Comparison of ENCODE assay signal across 1 cellular context in the genomic region with DNA sequence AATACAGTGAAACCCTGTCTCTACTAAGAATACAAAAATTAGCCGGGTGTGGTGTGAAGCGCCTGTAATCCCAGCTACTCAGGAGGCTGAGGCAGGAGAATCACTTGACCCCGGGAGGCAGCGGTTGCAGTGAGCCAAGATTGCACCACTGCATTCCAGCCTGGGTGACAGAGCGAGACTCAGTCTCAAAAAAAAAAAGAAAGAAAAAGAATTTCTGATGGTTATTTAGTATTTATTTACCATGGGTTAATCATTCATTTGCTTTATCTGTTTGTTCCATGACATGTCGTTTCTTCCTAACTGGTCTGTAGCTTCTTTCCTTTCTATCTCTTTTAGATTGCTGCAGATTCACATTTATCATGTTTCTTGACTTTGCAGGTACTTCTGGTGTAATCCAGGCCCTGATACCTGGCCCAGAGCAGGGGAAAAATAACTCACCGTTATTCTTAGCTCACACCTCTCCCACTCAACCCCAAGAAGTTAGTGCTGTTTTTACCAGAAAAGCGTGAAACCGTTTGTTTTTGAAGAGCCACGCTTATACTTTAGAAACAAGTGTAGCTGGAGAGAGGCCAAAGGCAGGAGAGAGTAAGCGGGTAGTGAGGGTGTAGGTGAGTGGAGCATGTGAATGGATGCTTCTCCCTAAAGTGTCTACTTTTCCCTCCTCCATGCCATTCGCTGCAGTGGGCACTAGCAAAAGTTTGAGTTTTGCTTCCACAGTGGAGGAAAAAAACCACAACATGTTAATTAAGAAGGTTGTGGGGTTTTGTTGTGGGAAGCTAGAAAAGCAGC.
TF ChIP-seq lines count a peak whose summit lies in the region.

No MANE protein-coding gene starts in this region.

TF ChIP-seq in HepG2, 621 proteins besides CTCF, POLR2A, EP300 and RAD21 (continued from another document and continues in another):
- TF ChIP-seq, protein P1, sequence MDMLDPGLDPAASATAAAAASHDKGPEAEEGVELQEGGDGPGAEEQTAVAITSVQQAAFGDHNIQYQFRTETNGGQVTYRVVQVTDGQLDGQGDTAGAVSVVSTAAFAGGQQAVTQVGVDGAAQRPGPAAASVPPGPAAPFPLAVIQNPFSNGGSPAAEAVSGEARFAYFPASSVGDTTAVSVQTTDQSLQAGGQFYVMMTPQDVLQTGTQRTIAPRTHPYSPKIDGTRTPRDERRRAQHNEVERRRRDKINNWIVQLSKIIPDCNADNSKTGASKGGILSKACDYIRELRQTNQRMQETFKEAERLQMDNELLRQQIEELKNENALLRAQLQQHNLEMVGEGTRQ (IDR thresholded peaks at IDR 0.05; ENCODE audit: low read depth, low read length) = no peak
- TF ChIP-seq, protein P1 (CRISPR knock-in tag; IDR thresholded peaks at IDR 0.05; ENCODE audit: borderline replicate concordance) = no peak
- TF ChIP-seq KDM3A (CRISPR knock-in tag; IDR thresholded peaks at IDR 0.05; ENCODE audit: low read depth) (no peak), ARNTL (CRISPR knock-in tag; IDR thresholded peaks at IDR 0.05) (no peak), ZNF282 (IDR thresholded peaks at IDR 0.05; ENCODE audit: partially characterized antibody) (no peak), NFYC (CRISPR knock-in tag; IDR thresholded peaks at IDR 0.05) (no peak), SAP130 (CRISPR knock-in tag; IDR thresholded peaks at IDR 0.05; ENCODE audit: low read depth) (peak; percentile 14; the same call in 1 of the 2 replicates), EEA1 (CRISPR knock-in tag; IDR thresholded peaks at IDR 0.05; ENCODE audit: borderline replicate concordance) (no peak), SMARCC2 (IDR thresholded peaks at IDR 0.05) (no peak), HNRNPK (IDR thresholded peaks at IDR 0.05; ENCODE audit: low read depth, low read length, poor library complexity, severe bottlenecking) (no peak), SRSF4 (IDR thresholded peaks at IDR 0.05; ENCODE audit: low read depth, low read length, poor library complexity, severe bottlenecking) (no peak), HNRNPL (IDR thresholded peaks at IDR 0.05; ENCODE audit: low read depth, low read length) (no peak), ZNF547 (CRISPR knock-in tag; IDR thresholded peaks at IDR 0.05) (no peak), ZNF839 (CRISPR knock-in tag; IDR thresholded peaks at IDR 0.05; ENCODE audit: borderline replicate concordance) (no peak), HDAC2 (CRISPR knock-in tag; IDR thresholded peaks at IDR 0.05) (peak; percentile 24; the same call in 1 of the 2 replicates), ZFP36L1 (CRISPR knock-in tag; IDR thresholded peaks at IDR 0.05) (no peak), ZNF160 (CRISPR knock-in tag; IDR thresholded peaks at IDR 0.05) (no peak), SNAI1 (CRISPR knock-in tag; IDR thresholded peaks at IDR 0.05; ENCODE audit: borderline replicate concordance) (no peak), ZNF614 (CRISPR knock-in tag; IDR thresholded peaks at IDR 0.05; ENCODE audit: borderline replicate concordance) (0 out of 2 replicates have a peak, but pooled peaks have one; percentile 31), RFXAP (CRISPR knock-in tag; IDR thresholded peaks at IDR 0.05; ENCODE audit: borderline replicate concordance) (no peak), TGIF2 (CRISPR knock-in tag; IDR thresholded peaks at IDR 0.05) (no peak), ZNF563 (CRISPR knock-in tag; IDR thresholded peaks at IDR 0.05) (no peak), NFE2L1 (CRISPR knock-in tag; IDR thresholded peaks at IDR 0.05; ENCODE audit: borderline replicate concordance) (no peak), ZNF331 (CRISPR knock-in tag; IDR thresholded peaks at IDR 0.05) (no peak), RXRA (CRISPR knock-in tag; IDR thresholded peaks at IDR 0.05) (peak; percentile 41; the same call in 1 of the 2 replicates)
- TF ChIP-seq, protein P2, sequence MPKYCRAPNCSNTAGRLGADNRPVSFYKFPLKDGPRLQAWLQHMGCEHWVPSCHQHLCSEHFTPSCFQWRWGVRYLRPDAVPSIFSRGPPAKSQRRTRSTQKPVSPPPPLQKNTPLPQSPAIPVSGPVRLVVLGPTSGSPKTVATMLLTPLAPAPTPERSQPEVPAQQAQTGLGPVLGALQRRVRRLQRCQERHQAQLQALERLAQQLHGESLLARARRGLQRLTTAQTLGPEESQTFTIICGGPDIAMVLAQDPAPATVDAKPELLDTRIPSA (CRISPR knock-in tag; IDR thresholded peaks at IDR 0.05; ENCODE audit: borderline replicate concordance) = no peak
- TF ChIP-seq, protein P3, sequence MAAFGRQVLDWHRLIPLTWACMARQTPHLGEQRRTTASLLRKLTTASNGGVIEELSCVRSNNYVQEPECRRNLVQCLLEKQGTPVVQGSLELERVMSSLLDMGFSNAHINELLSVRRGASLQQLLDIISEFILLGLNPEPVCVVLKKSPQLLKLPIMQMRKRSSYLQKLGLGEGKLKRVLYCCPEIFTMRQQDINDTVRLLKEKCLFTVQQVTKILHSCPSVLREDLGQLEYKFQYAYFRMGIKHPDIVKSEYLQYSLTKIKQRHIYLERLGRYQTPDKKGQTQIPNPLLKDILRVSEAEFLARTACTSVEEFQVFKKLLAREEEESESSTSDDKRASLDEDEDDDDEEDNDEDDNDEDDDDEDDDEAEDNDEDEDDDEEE (CRISPR knock-in tag; IDR thresholded peaks at IDR 0.05) = no peak
- TF ChIP-seq, protein P4, sequence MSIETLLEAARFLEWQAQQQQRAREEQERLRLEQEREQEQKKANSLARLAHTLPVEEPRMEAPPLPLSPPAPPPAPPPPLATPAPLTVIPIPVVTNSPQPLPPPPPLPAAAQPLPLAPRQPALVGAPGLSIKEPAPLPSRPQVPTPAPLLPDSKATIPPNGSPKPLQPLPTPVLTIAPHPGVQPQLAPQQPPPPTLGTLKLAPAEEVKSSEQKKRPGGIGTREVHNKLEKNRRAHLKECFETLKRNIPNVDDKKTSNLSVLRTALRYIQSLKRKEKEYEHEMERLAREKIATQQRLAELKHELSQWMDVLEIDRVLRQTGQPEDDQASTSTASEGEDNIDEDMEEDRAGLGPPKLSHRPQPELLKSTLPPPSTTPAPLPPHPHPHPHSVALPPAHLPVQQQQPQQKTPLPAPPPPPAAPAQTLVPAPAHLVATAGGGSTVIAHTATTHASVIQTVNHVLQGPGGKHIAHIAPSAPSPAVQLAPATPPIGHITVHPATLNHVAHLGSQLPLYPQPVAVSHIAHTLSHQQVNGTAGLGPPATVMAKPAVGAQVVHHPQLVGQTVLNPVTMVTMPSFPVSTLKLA (IDR thresholded peaks at IDR 0.05) = no peak
- TF ChIP-seq, protein P5, sequence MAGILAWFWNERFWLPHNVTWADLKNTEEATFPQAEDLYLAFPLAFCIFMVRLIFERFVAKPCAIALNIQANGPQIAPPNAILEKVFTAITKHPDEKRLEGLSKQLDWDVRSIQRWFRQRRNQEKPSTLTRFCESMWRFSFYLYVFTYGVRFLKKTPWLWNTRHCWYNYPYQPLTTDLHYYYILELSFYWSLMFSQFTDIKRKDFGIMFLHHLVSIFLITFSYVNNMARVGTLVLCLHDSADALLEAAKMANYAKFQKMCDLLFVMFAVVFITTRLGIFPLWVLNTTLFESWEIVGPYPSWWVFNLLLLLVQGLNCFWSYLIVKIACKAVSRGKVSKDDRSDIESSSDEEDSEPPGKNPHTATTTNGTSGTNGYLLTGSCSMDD (CRISPR knock-in tag; IDR thresholded peaks at IDR 0.05) = no peak
- TF ChIP-seq, protein P6, sequence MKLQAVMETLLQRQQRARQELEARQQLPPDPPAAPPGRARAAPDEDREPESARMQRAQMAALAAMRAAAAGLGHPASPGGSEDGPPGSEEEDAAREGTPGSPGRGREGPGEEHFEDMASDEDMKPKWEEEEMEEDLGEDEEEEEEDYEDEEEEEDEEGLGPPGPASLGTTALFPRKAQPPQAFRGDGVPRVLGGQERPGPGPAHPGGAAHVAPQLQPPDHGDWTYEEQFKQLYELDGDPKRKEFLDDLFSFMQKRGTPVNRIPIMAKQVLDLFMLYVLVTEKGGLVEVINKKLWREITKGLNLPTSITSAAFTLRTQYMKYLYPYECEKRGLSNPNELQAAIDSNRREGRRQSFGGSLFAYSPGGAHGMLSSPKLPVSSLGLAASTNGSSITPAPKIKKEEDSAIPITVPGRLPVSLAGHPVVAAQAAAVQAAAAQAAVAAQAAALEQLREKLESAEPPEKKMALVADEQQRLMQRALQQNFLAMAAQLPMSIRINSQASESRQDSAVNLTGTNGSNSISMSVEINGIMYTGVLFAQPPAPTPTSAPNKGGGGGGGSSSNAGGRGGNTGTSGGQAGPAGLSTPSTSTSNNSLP (IDR thresholded peaks at IDR 0.05; ENCODE audit: low read depth, low read length) = no peak
- TF ChIP-seq, protein P7, sequence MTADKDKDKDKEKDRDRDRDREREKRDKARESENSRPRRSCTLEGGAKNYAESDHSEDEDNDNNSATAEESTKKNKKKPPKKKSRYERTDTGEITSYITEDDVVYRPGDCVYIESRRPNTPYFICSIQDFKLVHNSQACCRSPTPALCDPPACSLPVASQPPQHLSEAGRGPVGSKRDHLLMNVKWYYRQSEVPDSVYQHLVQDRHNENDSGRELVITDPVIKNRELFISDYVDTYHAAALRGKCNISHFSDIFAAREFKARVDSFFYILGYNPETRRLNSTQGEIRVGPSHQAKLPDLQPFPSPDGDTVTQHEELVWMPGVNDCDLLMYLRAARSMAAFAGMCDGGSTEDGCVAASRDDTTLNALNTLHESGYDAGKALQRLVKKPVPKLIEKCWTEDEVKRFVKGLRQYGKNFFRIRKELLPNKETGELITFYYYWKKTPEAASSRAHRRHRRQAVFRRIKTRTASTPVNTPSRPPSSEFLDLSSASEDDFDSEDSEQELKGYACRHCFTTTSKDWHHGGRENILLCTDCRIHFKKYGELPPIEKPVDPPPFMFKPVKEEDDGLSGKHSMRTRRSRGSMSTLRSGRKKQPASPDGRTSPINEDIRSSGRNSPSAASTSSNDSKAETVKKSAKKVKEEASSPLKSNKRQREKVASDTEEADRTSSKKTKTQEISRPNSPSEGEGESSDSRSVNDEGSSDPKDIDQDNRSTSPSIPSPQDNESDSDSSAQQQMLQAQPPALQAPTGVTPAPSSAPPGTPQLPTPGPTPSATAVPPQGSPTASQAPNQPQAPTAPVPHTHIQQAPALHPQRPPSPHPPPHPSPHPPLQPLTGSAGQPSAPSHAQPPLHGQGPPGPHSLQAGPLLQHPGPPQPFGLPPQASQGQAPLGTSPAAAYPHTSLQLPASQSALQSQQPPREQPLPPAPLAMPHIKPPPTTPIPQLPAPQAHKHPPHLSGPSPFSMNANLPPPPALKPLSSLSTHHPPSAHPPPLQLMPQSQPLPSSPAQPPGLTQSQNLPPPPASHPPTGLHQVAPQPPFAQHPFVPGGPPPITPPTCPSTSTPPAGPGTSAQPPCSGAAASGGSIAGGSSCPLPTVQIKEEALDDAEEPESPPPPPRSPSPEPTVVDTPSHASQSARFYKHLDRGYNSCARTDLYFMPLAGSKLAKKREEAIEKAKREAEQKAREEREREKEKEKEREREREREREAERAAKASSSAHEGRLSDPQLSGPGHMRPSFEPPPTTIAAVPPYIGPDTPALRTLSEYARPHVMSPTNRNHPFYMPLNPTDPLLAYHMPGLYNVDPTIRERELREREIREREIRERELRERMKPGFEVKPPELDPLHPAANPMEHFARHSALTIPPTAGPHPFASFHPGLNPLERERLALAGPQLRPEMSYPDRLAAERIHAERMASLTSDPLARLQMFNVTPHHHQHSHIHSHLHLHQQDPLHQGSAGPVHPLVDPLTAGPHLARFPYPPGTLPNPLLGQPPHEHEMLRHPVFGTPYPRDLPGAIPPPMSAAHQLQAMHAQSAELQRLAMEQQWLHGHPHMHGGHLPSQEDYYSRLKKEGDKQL (CRISPR knock-in tag; IDR thresholded peaks at IDR 0.05; ENCODE audit: low read depth) = no peak
- TF ChIP-seq, protein P8, sequence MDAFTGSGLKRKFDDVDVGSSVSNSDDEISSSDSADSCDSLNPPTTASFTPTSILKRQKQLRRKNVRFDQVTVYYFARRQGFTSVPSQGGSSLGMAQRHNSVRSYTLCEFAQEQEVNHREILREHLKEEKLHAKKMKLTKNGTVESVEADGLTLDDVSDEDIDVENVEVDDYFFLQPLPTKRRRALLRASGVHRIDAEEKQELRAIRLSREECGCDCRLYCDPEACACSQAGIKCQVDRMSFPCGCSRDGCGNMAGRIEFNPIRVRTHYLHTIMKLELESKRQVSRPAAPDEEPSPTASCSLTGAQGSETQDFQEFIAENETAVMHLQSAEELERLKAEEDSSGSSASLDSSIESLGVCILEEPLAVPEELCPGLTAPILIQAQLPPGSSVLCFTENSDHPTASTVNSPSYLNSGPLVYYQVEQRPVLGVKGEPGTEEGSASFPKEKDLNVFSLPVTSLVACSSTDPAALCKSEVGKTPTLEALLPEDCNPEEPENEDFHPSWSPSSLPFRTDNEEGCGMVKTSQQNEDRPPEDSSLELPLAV (CRISPR knock-in tag; conservative IDR thresholded peaks at IDR 0.05; ENCODE audit: low read depth) = no peak
- TF ChIP-seq, protein P9, sequence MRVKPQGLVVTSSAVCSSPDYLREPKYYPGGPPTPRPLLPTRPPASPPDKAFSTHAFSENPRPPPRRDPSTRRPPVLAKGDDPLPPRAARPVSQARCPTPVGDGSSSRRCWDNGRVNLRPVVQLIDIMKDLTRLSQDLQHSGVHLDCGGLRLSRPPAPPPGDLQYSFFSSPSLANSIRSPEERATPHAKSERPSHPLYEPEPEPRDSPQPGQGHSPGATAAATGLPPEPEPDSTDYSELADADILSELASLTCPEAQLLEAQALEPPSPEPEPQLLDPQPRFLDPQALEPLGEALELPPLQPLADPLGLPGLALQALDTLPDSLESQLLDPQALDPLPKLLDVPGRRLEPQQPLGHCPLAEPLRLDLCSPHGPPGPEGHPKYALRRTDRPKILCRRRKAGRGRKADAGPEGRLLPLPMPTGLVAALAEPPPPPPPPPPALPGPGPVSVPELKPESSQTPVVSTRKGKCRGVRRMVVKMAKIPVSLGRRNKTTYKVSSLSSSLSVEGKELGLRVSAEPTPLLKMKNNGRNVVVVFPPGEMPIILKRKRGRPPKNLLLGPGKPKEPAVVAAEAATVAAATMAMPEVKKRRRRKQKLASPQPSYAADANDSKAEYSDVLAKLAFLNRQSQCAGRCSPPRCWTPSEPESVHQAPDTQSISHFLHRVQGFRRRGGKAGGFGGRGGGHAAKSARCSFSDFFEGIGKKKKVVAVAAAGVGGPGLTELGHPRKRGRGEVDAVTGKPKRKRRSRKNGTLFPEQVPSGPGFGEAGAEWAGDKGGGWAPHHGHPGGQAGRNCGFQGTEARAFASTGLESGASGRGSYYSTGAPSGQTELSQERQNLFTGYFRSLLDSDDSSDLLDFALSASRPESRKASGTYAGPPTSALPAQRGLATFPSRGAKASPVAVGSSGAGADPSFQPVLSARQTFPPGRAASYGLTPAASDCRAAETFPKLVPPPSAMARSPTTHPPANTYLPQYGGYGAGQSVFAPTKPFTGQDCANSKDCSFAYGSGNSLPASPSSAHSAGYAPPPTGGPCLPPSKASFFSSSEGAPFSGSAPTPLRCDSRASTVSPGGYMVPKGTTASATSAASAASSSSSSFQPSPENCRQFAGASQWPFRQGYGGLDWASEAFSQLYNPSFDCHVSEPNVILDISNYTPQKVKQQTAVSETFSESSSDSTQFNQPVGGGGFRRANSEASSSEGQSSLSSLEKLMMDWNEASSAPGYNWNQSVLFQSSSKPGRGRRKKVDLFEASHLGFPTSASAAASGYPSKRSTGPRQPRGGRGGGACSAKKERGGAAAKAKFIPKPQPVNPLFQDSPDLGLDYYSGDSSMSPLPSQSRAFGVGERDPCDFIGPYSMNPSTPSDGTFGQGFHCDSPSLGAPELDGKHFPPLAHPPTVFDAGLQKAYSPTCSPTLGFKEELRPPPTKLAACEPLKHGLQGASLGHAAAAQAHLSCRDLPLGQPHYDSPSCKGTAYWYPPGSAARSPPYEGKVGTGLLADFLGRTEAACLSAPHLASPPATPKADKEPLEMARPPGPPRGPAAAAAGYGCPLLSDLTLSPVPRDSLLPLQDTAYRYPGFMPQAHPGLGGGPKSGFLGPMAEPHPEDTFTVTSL (CRISPR knock-in tag; IDR thresholded peaks at IDR 0.05; ENCODE audit: borderline replicate concordance) = no peak
